ENCODE assay signal across 13 cellular contexts in the genomic region with DNA sequence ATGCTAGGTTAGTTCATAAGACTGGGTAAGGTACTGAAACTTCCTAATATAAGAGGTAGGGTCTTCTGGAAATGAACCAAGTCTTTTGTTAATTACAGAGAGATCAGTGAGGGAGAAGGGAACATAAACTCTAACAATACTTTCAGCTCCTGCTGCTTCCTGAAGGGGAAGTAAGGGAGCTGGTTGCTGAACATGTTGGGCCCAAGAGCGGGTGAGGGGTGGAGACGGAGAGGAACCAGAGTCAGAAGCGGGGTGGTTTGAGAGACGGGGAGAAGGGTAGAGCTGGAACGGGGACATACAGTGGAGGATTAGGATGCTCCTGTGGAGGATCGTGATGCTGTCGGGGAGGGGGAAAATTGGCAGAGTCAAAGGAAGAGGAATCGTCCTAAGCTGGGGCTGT.
"Had no signal": no experiment of that assay in that cellular context is flagged by ENCODE, and none has a peak within 500 bp of the region (broad histone marks: within the 10 kb centered on the region; RNA-seq: fewer than 3 reads in every experiment).

No MANE protein-coding gene starts in this region.

- H3K27ac ChIP-seq: brain microvascular endothelial cell, hepatocyte, neutrophil, vagina had no signal

- H3K27me3 ChIP-seq: brain microvascular endothelial cell, hepatocyte, neutrophil, vagina had no signal

- H3K4me3 ChIP-seq: hepatocyte, vagina had no signal

- DNase-seq: activated B cell treated with CpG ODN at 0.5 μM for 24 hours; activated CD4-positive, alpha-beta T cell treated with anti-CD3 and anti-CD28 coated beads, Interleukin-2, amount 10 ng/mL, durations not matched to agents 7 days and 5 days; activated effector memory CD4-positive, alpha-beta T cell treated with Interleukin-2 at 50 U/mL for 16 hours; activated naive CD8-positive, alpha-beta T cell treated with anti-CD3 and anti-CD28 coated beads for 36 hours; activated T-cell treated with anti-CD3 and anti-CD28 coated beads for 4 hours; brain microvascular endothelial cell; cerebellar nuclear complex; dermis blood vessel endothelial cell; kidney; small intestine had no signal

- H3K36me3 ChIP-seq: brain microvascular endothelial cell, neutrophil, vagina had no signal

- H3K9me3 ChIP-seq: neutrophil, vagina had no signal

- FAIRE-seq: kidney, small intestine had no signal

- H2AFZ ChIP-seq: hepatocyte had no signal

- H3K4me2 ChIP-seq: hepatocyte had no signal

- H3K4me1 ChIP-seq: vagina had no signal
